ENCODE assay signal across 1 cellular context in the genomic region with DNA sequence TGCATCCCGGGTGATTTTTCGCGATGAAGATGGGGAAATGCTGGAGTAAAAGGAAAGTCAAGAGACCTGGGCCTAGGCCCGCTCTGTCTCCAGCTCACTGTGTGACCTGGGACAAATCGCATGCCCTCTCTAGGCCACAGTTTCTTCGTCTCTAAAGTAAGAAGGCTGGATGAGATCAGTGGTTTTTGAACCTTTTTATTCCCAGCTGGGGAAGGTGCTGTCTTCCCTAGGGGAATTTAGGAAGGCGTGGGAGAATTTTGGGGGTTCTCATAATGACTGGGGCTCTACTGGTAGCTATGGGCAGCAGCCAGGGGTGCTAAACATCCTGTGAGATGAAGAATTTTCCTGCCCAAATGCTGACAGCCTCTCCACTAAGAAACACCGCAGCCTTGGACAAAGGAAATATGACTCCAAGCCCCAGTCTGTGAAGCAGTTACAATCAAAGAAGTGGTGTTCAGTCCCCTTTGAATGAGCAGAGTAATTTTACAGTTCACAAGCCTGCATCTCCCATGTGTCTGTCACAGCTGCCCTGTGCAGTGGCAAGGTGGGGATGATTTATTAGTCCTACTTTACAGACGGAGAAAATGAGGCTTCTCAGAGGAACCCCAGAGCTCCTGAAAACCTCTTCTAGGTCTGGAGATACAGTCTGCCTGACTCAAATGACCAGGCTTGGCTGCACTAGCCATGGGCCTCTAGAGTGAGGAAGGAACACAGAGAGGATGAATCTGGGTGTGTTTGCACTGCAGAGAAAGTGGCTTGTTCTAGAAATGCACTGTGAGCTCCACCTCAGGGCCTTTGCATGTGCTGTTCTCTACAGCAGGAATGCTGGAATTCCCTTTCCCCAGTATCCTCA.
TF ChIP-seq lines count a peak whose summit lies in the region.

No MANE protein-coding gene starts in this region.

TF ChIP-seq in H1, 55 proteins besides CTCF, POLR2A, EP300 and RAD21:
- TF ChIP-seq POLR2AphosphoS5 (IDR thresholded peaks at IDR 0.05; ENCODE audit: low read depth, low read length) (no peak), NANOG (IDR thresholded peaks at IDR 0.05; ENCODE audit: insufficient read depth, low read depth, low read length, poor library complexity, severe bottlenecking) (no peak), GABPA (IDR thresholded peaks at IDR 0.05; ENCODE audit: borderline replicate concordance, insufficient read depth, low read length) (no peak), KDM1A (IDR thresholded peaks at IDR 0.05; ENCODE audit: borderline replicate concordance, low read length) (no peak), MAFK (IDR thresholded peaks at IDR 0.05; ENCODE audit: low read depth, low read length) (no peak)
TF ChIP-seq in H1: peak in this region for 0.
